ENCODE assay signal across 28 cellular contexts in the genomic region with DNA sequence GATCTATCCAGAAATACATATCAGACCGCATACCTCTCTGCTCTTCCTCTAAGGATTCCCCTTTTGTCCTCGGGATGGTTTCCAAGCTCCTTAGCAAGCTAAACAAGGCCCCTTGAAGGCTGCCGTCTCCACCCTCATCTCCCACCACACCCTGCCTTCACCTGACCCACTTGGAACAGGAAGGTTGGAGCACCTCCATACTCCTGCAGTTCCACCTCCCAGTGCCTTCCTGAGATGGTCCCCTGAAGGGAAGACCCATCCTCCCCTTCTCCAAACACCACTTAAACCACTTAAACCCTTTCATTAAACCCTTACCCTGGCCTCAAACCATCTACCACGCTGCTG. TPM values are rescaled to one million over a fixed set of nuclear protein-coding genes. Genes with fewer than 3 reads are reported as not detected.
DNase-seq lines count a peak whose midpoint lies in the region; FAIRE-seq and TF ChIP-seq lines count a peak whose summit lies in the region.
"Had no signal": no experiment of that assay in that cellular context is flagged by ENCODE, and none has a peak within 500 bp of the region (broad histone marks: within the 10 kb centered on the region; RNA-seq: fewer than 3 reads in every experiment).

No MANE protein-coding gene starts in this region.

- H3K9me3 Mint-ChIP-seq in activated CD4-positive, alpha-beta memory T cell treated with anti-CD3 and anti-CD28 coated beads for 36 hours: no peaks in the 10 kb centered on the region
- H3K9me3 Mint-ChIP-seq: activated CD4-positive, alpha-beta T cell treated with anti-CD3 and anti-CD28 coated beads, Interleukin-2, amount 10 ng/mL, durations not matched to agents 24 days and 14 days had no signal

- peak overlapping the region; percentile 56 for H3K27ac ChIP-seq in C4-2B
- H3K27ac ChIP-seq: hepatocyte, KMS-11, thoracic aorta had no signal

- peaks cover 17% of the 10 kb centered on the region for H3K4me1 Mint-ChIP-seq in activated CD4-positive, alpha-beta memory T cell treated with anti-CD3 and anti-CD28 coated beads for 36 hours (ENCODE audit: low read depth)

- POLR2A ChIA-PET in activated CD4-positive, alpha-beta memory T cell treated with anti-CD3 and anti-CD28 coated beads for 36 hours (lab: Charles Lee): no interaction called here

- FAIRE-seq in GM12891 (lab: Jason Lieb, UNC): peak; percentile 43

- H3K27me3 Mint-ChIP-seq in activated CD4-positive, alpha-beta memory T cell treated with anti-CD3 and anti-CD28 coated beads for 36 hours: no peaks in the 10 kb centered on the region
- H3K27me3 Mint-ChIP-seq: activated CD4-positive, alpha-beta T cell treated with anti-CD3 and anti-CD28 coated beads, Interleukin-2, amount 10 ng/mL, durations not matched to agents 24 days and 14 days had no signal

- CTCF ChIA-PET in activated CD4-positive, alpha-beta memory T cell treated with anti-CD3 and anti-CD28 coated beads for 36 hours (lab: Charles Lee): no interaction called here

- TF ChIP-seq CTCF in C4-2B (conservative IDR thresholded peaks at IDR 0.05): no peak
- TF ChIP-seq CTCF in fibroblast of pulmonary artery (IDR thresholded peaks at IDR 0.05; ENCODE audit: low read length, missing control alignments): no peak

- H3K4me3 ChIP-seq in fibroblast of pulmonary artery (replicated peaks; ENCODE audit: low read depth, low read length): peak overlapping the region; percentile 3
- H3K4me3 ChIP-seq: hepatocyte, thoracic aorta had no signal

- H3K4me3 Mint-ChIP-seq in activated CD4-positive, alpha-beta memory T cell treated with anti-CD3 and anti-CD28 coated beads for 36 hours: no peak overlapping the region
- H3K4me3 Mint-ChIP-seq: activated CD4-positive, alpha-beta T cell treated with anti-CD3 and anti-CD28 coated beads, Interleukin-2, amount 10 ng/mL, durations not matched to agents 24 days and 14 days had no signal

- no peak for TF ChIP-seq POLR2A in GM12891 (IDR thresholded peaks at IDR 0.05; ENCODE audit: low read depth, low read length)

- DNase-seq in GM12891 (ENCODE audit: insufficient read length, low spot score) (no peak), fibroblast of pulmonary artery (ENCODE audit: low read depth) (no peak), DMS153 (lab: John Stamatoyannopoulos, UW) (no peak), NCI-H524 (lab: John Stamatoyannopoulos, UW) (no peak), dedifferentiated amniotic fluid mesenchymal stem cell (ENCODE audit: extremely low spot score) (no peak)
- DNase-seq in activated CD4-positive, alpha-beta memory T cell treated with anti-CD3 and anti-CD28 coated beads for 36 hours: no peak
- DNase-seq in stimulated activated CD4-positive, alpha-beta T cell treated with anti-CD3 and anti-CD28 coated beads, Interleukin-1b, Interleukin-23, amount 100 ng/mL, for 48 hours: no peak
- DNase-seq: activated CD4-positive, alpha-beta T cell treated with anti-CD3 and anti-CD28 coated beads, Interleukin-2, amount 10 ng/mL, durations not matched to agents 24 days and 14 days; activated naive CD4-positive, alpha-beta T cell treated with Interleukin-2 at 50 U/mL for 16 hours; anterior cingulate cortex; C1 segment of cervical spinal cord; foreskin fibroblast; NCI-H1048; NCI-H1930; NCI-H2227 treated with DMSO at 0.1 percent for 48 hours; NCI-H82; PC-3; SHP77 had no signal

- peak overlapping the region; percentile 9 for H3K27ac Mint-ChIP-seq in activated CD4-positive, alpha-beta memory T cell treated with anti-CD3 and anti-CD28 coated beads for 36 hours
- H3K27ac Mint-ChIP-seq: activated CD4-positive, alpha-beta T cell treated with anti-CD3 and anti-CD28 coated beads, Interleukin-2, amount 10 ng/mL, durations not matched to agents 24 days and 14 days had no signal

- intact Hi-C loops in activated CD4-positive, alpha-beta memory T cell treated with anti-CD3 and anti-CD28 coated beads for 36 hours (cut with micrococcal nuclease): no loop called here

- H3K36me3 Mint-ChIP-seq in activated CD4-positive, alpha-beta memory T cell treated with anti-CD3 and anti-CD28 coated beads for 36 hours: no peaks in the 10 kb centered on the region

TF ChIP-seq in GM12891, 5 proteins besides CTCF, POLR2A, EP300 and RAD21:
- TF ChIP-seq POU2F2 (IDR thresholded peaks at IDR 0.05; ENCODE audit: low read depth, low read length) (no peak), SPI1 (IDR thresholded peaks at IDR 0.05; ENCODE audit: low read depth, low read length) (no peak), POLR2AphosphoS5 (IDR thresholded peaks at IDR 0.05; ENCODE audit: low read depth, low read length) (no peak), PAX5 (IDR thresholded peaks at IDR 0.05; ENCODE audit: insufficient read depth, low read length, severe bottlenecking) (no peak), TAF1 (IDR thresholded peaks at IDR 0.05; ENCODE audit: low read depth, low read length) (no peak)

RNA-seq across cellular contexts. Expression of a gene that starts 8.5 kb away (rescaled TPM):
- polyA plus RNA-seq in GM12891 (2012; ENCODE audit: low read depth, missing spikeins): 5.1 TPM
- under 1 TPM in 1 of 2 experiments, not detected in 1; 0.52 TPM for total RNA-seq in activated CD4-positive, alpha-beta memory T cell treated with anti-CD3 and anti-CD28 coated beads for 36 hours
- total RNA-seq: activated CD4-positive, alpha-beta T cell treated with anti-CD3 and anti-CD28 coated beads, Interleukin-2, amount 10 ng/mL, durations not matched to agents 24 days and 14 days; dermis microvascular lymphatic vessel endothelial cell; HT1080; mononuclear cell; PC-3 had no signal
- polyA plus RNA-seq: AG04450 had no signal

RNA-seq across cellular contexts. Expression of a gene that starts 20.6 kb away (rescaled TPM):
- 39.2 TPM for polyA plus RNA-seq in GM12891 (2012; ENCODE audit: low read depth, missing spikeins)
- 10 to 100 TPM; 93.0 to 93.1 TPM for total RNA-seq in activated CD4-positive, alpha-beta memory T cell treated with anti-CD3 and anti-CD28 coated beads for 36 hours

RNA-seq across cellular contexts. Expression of a gene that starts 21.4 kb away (rescaled TPM):
- polyA plus RNA-seq in GM12891 (2012; ENCODE audit: low read depth, missing spikeins): 28.3 TPM
- 10 to 100 TPM; 44.5 to 50.5 TPM for total RNA-seq in activated CD4-positive, alpha-beta memory T cell treated with anti-CD3 and anti-CD28 coated beads for 36 hours

RNA-seq across cellular contexts. Expression of a gene that starts 40.1 kb away (rescaled TPM):
- polyA plus RNA-seq in GM12891 (2012; ENCODE audit: low read depth, missing spikeins): not detected
- total RNA-seq in activated CD4-positive, alpha-beta memory T cell treated with anti-CD3 and anti-CD28 coated beads for 36 hours: not detected
- total RNA-seq: activated CD4-positive, alpha-beta T cell treated with anti-CD3 and anti-CD28 coated beads, Interleukin-2, amount 10 ng/mL, durations not matched to agents 24 days and 14 days; cardiac septum; dermis microvascular lymphatic vessel endothelial cell; hepatocyte; HT1080; mononuclear cell; PC-3; pulmonary artery endothelial cell; thoracic aorta had no signal
- polyA plus RNA-seq: AG04450, hepatocyte had no signal

RNA-seq across cellular contexts. Expression of a gene that starts 58.8 kb away (rescaled TPM):
- not detected for polyA plus RNA-seq in GM12891 (2012; ENCODE audit: low read depth, missing spikeins)
- not detected for total RNA-seq in activated CD4-positive, alpha-beta memory T cell treated with anti-CD3 and anti-CD28 coated beads for 36 hours
- total RNA-seq: activated CD4-positive, alpha-beta T cell treated with anti-CD3 and anti-CD28 coated beads, Interleukin-2, amount 10 ng/mL, durations not matched to agents 24 days and 14 days; cardiac septum; hepatocyte; HT1080; mononuclear cell; pulmonary artery endothelial cell had no signal
- polyA plus RNA-seq: AG04450, hepatocyte had no signal
